In genomic region chr6:160163425-160163824, GRCh38 we compare ENCODE assay signal across 30 cellular contexts. TPM values are rescaled to one million over a fixed set of nuclear protein-coding genes. Genes with fewer than 3 reads are reported as not detected.
DNase-seq lines count a peak whose midpoint lies in the region; ATAC-seq, FAIRE-seq and TF ChIP-seq lines count a peak whose summit lies in the region.
"Had no signal": no experiment of that assay in that cellular context is flagged by ENCODE, and none has a peak within 500 bp of the region (broad histone marks: within the 10 kb centered on the region; RNA-seq: fewer than 3 reads in every experiment).

No MANE protein-coding gene starts in this region.

- intact Hi-C loops in activated CD4-positive, alpha-beta T cell treated with anti-CD3 and anti-CD28 coated beads, Interleukin-2, amount 10 ng/mL, durations not matched to agents 24 days and 14 days (cut with micrococcal nuclease), result no loop called here
- intact Hi-C loops in HepG2 (cut with micrococcal nuclease; ENCODE audit: unreplicated experiment) (no loop called here), right lobe of liver (cut with DNase I) (no loop called here)
- intact Hi-C loops in naive thymus-derived CD4-positive, alpha-beta T cell (cut with micrococcal nuclease), result no loop called here

- POLR2A ChIA-PET in HepG2 (lab: Yijun Ruan, JAX), result no interaction called here
- POLR2A ChIA-PET in naive thymus-derived CD4-positive, alpha-beta T cell (lab: Charles Lee), result no interaction called here

- peak; percentile 54 for ATAC-seq in HepG2
- peak; percentile 77 to 84 (median 82) for ATAC-seq in right lobe of liver
- ATAC-seq in naive thymus-derived CD4-positive, alpha-beta T cell, result no peak
- ATAC-seq: A549, GM12878 had no signal

- H3K9ac ChIP-seq in HepG2 (ENCODE audit: insufficient read depth, low read depth, low read length), result no peak overlapping the region
- H3K9ac ChIP-seq: BLaER1 had no signal

- H3K36me3 Mint-ChIP-seq in activated CD4-positive, alpha-beta T cell treated with anti-CD3 and anti-CD28 coated beads, Interleukin-2, amount 10 ng/mL, durations not matched to agents 24 days and 14 days (ENCODE audit: low read depth), result no peaks in the 10 kb centered on the region
- H3K36me3 Mint-ChIP-seq in naive thymus-derived CD4-positive, alpha-beta T cell, result peaks cover 0 to 5% (median 0%) of the 10 kb centered on the region in 5 donors
- H3K36me3 Mint-ChIP-seq: CD14-positive monocyte; CD4-positive, alpha-beta memory T cell; CD4-positive, CD25-positive, alpha-beta regulatory T cell had no signal

- in situ Hi-C loops in HepG2 (cut with HindIII; ENCODE audit: extremely low pct_ligation_motif_present, low pct_unique_long_range_greater_than_20kb), result no loop called here

- peak; percentile 33 for DNase-seq in activated CD4-positive, alpha-beta T cell treated with anti-CD3 and anti-CD28 coated beads, Interleukin-2, amount 10 ng/mL, durations not matched to agents 24 days and 14 days
- DNase-seq in activated CD4-positive, alpha-beta T cell treated with anti-CD3 and anti-CD28 coated beads for 1 hour, result no peak
- peak; percentile 23 for DNase-seq in left kidney (ENCODE audit: low read depth, low spot score)
- DNase-seq in HepG2 (ENCODE audit: low spot score), result no peak
- DNase-seq in right lobe of liver, result peak; percentile 44 to 85 (median 76)
- DNase-seq in GM19238 (ENCODE audit: insufficient read length, low spot score), result no peak
- no peak for DNase-seq in SW480 (ENCODE audit: low spot score)
- DNase-seq in naive thymus-derived CD4-positive, alpha-beta T cell, result no peak
- DNase-seq: BE2C; C1 segment of cervical spinal cord; CD4-positive, alpha-beta memory T cell; CD4-positive, CD25-positive, alpha-beta regulatory T cell; CD8-positive, alpha-beta memory T cell; COR-L47; DMS 273 treated with DMSO at 0.1 percent for 48 hours; DMS153; DMS53; DMS79; DND-41; EL; GDM1 had no signal

- FAIRE-seq in HepG2 (lab: Jason Lieb, UNC), result peak; percentile 72
- FAIRE-seq: A549, GM12878, GM12892, GM18507, GM19239 had no signal

- TF ChIP-seq EP300 in HepG2 (IDR thresholded peaks at IDR 0.05; ENCODE audit: low read depth in 2 of 2, low read length in 2 of 2) (no peak), HepG2 (CRISPR knock-in tag; IDR thresholded peaks at IDR 0.05; ENCODE audit: borderline replicate concordance) (no peak)

- no peaks in the 10 kb centered on the region for H3K4me1 Mint-ChIP-seq in activated CD4-positive, alpha-beta T cell treated with anti-CD3 and anti-CD28 coated beads, Interleukin-2, amount 10 ng/mL, durations not matched to agents 24 days and 14 days
- no peaks in the 10 kb centered on the region for H3K4me1 Mint-ChIP-seq in naive thymus-derived CD4-positive, alpha-beta T cell
- H3K4me1 Mint-ChIP-seq: CD14-positive monocyte; CD4-positive, alpha-beta memory T cell; CD4-positive, CD25-positive, alpha-beta regulatory T cell; CD8-positive, alpha-beta memory T cell had no signal

- TF ChIP-seq RAD21 in HepG2 (CRISPR knock-in tag; IDR thresholded peaks at IDR 0.05), result no peak

- H3K27ac Mint-ChIP-seq in activated CD4-positive, alpha-beta T cell treated with anti-CD3 and anti-CD28 coated beads, Interleukin-2, amount 10 ng/mL, durations not matched to agents 24 days and 14 days, result no peak overlapping the region
- no peak overlapping the region for H3K27ac Mint-ChIP-seq in naive thymus-derived CD4-positive, alpha-beta T cell
- H3K27ac Mint-ChIP-seq: CD14-positive monocyte; CD4-positive, alpha-beta memory T cell; CD4-positive, CD25-positive, alpha-beta regulatory T cell had no signal

- H3K79me2 ChIP-seq in HepG2 (ENCODE audit: insufficient read depth, low read length), result no peaks in the 10 kb centered on the region

- H3K27ac ChIP-seq in HepG2 (ENCODE audit: extremely low read length, insufficient read depth, low read length), result no peak overlapping the region
- H3K27ac ChIP-seq in right lobe of liver, result peak overlapping the region; percentile 69 to 95 (median 94)
- no peak overlapping the region for H3K27ac ChIP-seq in naive thymus-derived CD4-positive, alpha-beta T cell (ENCODE audit: low read depth, low read length)
- H3K27ac ChIP-seq: 22Rv1, A549, BLaER1 had no signal

- H3K36me3 ChIP-seq in HepG2 (replicated peaks in 1 of 2; ENCODE audit: control insufficient read depth in 1 of 2, insufficient read depth in 2 of 2, low read length in 2 of 2), result no peaks in the 10 kb centered on the region
- H3K36me3 ChIP-seq in right lobe of liver, result peaks cover 0 to 13% (median 4%) of the 10 kb centered on the region in 4 donors
- H3K36me3 ChIP-seq in naive thymus-derived CD4-positive, alpha-beta T cell (ENCODE audit: control insufficient read depth in 2 of 3, insufficient read depth in 3 of 3, low read length in 3 of 3), result no peaks in the 10 kb centered on the region
- H3K36me3 ChIP-seq: BE2C, BLaER1 had no signal

- H3K4me3 Mint-ChIP-seq in activated CD4-positive, alpha-beta T cell treated with anti-CD3 and anti-CD28 coated beads, Interleukin-2, amount 10 ng/mL, durations not matched to agents 24 days and 14 days, result no peak overlapping the region
- no peak overlapping the region for H3K4me3 Mint-ChIP-seq in naive thymus-derived CD4-positive, alpha-beta T cell
- H3K4me3 Mint-ChIP-seq: CD14-positive monocyte; CD4-positive, alpha-beta memory T cell; CD4-positive, CD25-positive, alpha-beta regulatory T cell; CD8-positive, alpha-beta memory T cell had no signal

- TF ChIP-seq CTCF in HepG2 (CRISPR knock-in tag; IDR thresholded peaks at IDR 0.05), result no peak
- no peak for TF ChIP-seq CTCF in right lobe of liver (IDR thresholded peaks at IDR 0.05)

- TF ChIP-seq POLR2A in HepG2 (IDR thresholded peaks at IDR 0.05; ENCODE audit: insufficient read depth in 1 of 2, low read depth in 2 of 2, low read length in 2 of 2) (no peak), right lobe of liver (IDR thresholded peaks at IDR 0.05) (peak; percentile 31)

- H4K20me1 ChIP-seq in HepG2 (ENCODE audit: insufficient read depth, low read length), result no peaks in the 10 kb centered on the region
- H4K20me1 ChIP-seq: BLaER1 had no signal

- H3K27me3 ChIP-seq in HepG2 (ENCODE audit: control insufficient read depth in 1 of 2, insufficient read depth in 2 of 2, low read length in 2 of 2) (no peaks in the 10 kb centered on the region), right lobe of liver (no peaks in the 10 kb centered on the region)
- H3K27me3 ChIP-seq in naive thymus-derived CD4-positive, alpha-beta T cell (ENCODE audit: control insufficient read depth in 2 of 2, insufficient read depth in 2 of 2, low read length in 2 of 2), result no peaks in the 10 kb centered on the region
- H3K27me3 ChIP-seq: BE2C, BLaER1 had no signal

- CTCF ChIA-PET in HepG2 (lab: Yijun Ruan, JAX; ENCODE audit: low intra/inter-chr PET ratio, low total read pairs), result no interaction called here
- CTCF ChIA-PET in naive thymus-derived CD4-positive, alpha-beta T cell (lab: Charles Lee), result interaction anchor here (0.7 kb wide), 1 partner anchor 149 kb away, joined by 3 read pairs; no protein-coding TSS in a partner anchor

- no TSS peak for BruUV-seq in HepG2 (replicated peaks; lab: Mats Ljungman, UMichigan)

- H3K4me2 ChIP-seq in HepG2 (ENCODE audit: low read depth, low read length), result peak overlapping the region; percentile 51
- H3K4me2 ChIP-seq: A549, BLaER1 had no signal

- WGBS in HepG2 (ENCODE audit: low lambda C conversion rate), result 25% methylated on average over 8 of the region's 8 CpGs
- WGBS in right lobe of liver (ENCODE audit: insufficient coverage, low coverage, low lambda C conversion rate, missing lambda C conversion rate), result 46% methylated on average over 2 of the region's 8 CpGs

- H2AFZ ChIP-seq in HepG2 (ENCODE audit: low read length), result no peak overlapping the region

- H3K9me3 ChIP-seq in HepG2 (ENCODE audit: low read length), result no peaks in the 10 kb centered on the region
- no peaks in the 10 kb centered on the region for H3K9me3 ChIP-seq in right lobe of liver
- no peaks in the 10 kb centered on the region for H3K9me3 ChIP-seq in naive thymus-derived CD4-positive, alpha-beta T cell (ENCODE audit: control insufficient read depth in 2 of 3, low read length in 3 of 3)
- H3K9me3 ChIP-seq: A549, BE2C had no signal

- H3K9me3 Mint-ChIP-seq in activated CD4-positive, alpha-beta T cell treated with anti-CD3 and anti-CD28 coated beads, Interleukin-2, amount 10 ng/mL, durations not matched to agents 24 days and 14 days, result no peaks in the 10 kb centered on the region
- H3K9me3 Mint-ChIP-seq in naive thymus-derived CD4-positive, alpha-beta T cell, result peaks cover 0 to 24% (median 4%) of the 10 kb centered on the region in 11 donors

- no peaks in the 10 kb centered on the region for H3K27me3 Mint-ChIP-seq in activated CD4-positive, alpha-beta T cell treated with anti-CD3 and anti-CD28 coated beads, Interleukin-2, amount 10 ng/mL, durations not matched to agents 24 days and 14 days
- peaks cover 0 to 16% (median 6%) of the 10 kb centered on the region in 5 donors for H3K27me3 Mint-ChIP-seq in naive thymus-derived CD4-positive, alpha-beta T cell
- H3K27me3 Mint-ChIP-seq: CD4-positive, CD25-positive, alpha-beta regulatory T cell had no signal

- H3K4me1 ChIP-seq in HepG2 (ENCODE audit: insufficient read depth, low read length) (peaks cover 34% of the 10 kb centered on the region), right lobe of liver (peaks cover 0 to 51% (median 6%) of the 10 kb centered on the region in 4 donors)
- no peaks in the 10 kb centered on the region for H3K4me1 ChIP-seq in naive thymus-derived CD4-positive, alpha-beta T cell (ENCODE audit: control insufficient read depth in 2 of 2, insufficient read depth in 2 of 2, low read length in 2 of 2)
- H3K4me1 ChIP-seq: BE2C, BLaER1 had no signal

- H3K4me3 ChIP-seq in HepG2 (replicated peaks in 1 of 3; ENCODE audit: insufficient read depth in 1 of 3, low read depth in 2 of 3, low read length in 3 of 3) (no peak overlapping the region), right lobe of liver (peak overlapping the region in 2 of 3 donors; percentile 34 to 48)
- no peak overlapping the region for H3K4me3 ChIP-seq in naive thymus-derived CD4-positive, alpha-beta T cell (ENCODE audit: low read length)
- H3K4me3 ChIP-seq: A549, BLaER1, GM12878 had no signal

RNA-seq across cellular contexts. Expression of gene SLC22A1, which starts 41.8 kb away (rescaled TPM):
- 2.2 and 3.1 TPM in 2 replicates for total RNA-seq in activated CD4-positive, alpha-beta T cell treated with anti-CD3 and anti-CD28 coated beads, Interleukin-2, amount 10 ng/mL, durations not matched to agents 24 days and 14 days
- total RNA-seq in HepG2 (2016; rRNA removed; fragmentation: Illumina TruSeq; extraction: Trizol) (0.32 and 0.80 TPM in 2 replicates), right lobe of liver (1,000 to 10,000 TPM in 3 of 6 experiments, 100 to 1,000 TPM in 3; 190 to 1,656 (median 769) TPM)
- 0.71 and 0.81 TPM in 2 replicates for total RNA-seq in HepG2 (2016; cell fraction: cytosol; rRNA removed; fragmentation: Illumina TruSeq; extraction: Trizol; ENCODE audit: low read depth)
- 1.5 and 1.6 TPM in 2 replicates for total RNA-seq in HepG2 (2016; cell fraction: insoluble cytoplasmic fraction; rRNA removed; fragmentation: Illumina TruSeq; extraction: Trizol)
- 1.0 and 1.9 TPM in 2 replicates for total RNA-seq in HepG2 (2016; cell fraction: membrane; rRNA removed; fragmentation: Illumina TruSeq; extraction: Trizol)
- 3.6 and 3.7 TPM in 2 replicates for total RNA-seq in HepG2 (2016; cell fraction: nucleus; rRNA removed; fragmentation: Illumina TruSeq; extraction: Trizol)
- polyA plus RNA-seq in HepG2 (2011; rRNA removed), result 0.82 and 0.87 TPM in 2 replicates
- polyA plus RNA-seq in HepG2 (2011; cell fraction: cytosol; rRNA removed), result 0.32 and 0.38 TPM in 2 replicates
- polyA plus RNA-seq in HepG2 (2011; cell fraction: nucleus; rRNA removed), result 3.3 and 4.4 TPM in 2 replicates
- polyA plus RNA-seq in HepG2 (2012), result 0.80 and 2.9 TPM in 2 replicates
- polyA plus RNA-seq in HepG2 (2016; cell fraction: cytosol; fragmentation: Illumina TruSeq; extraction: Trizol; ENCODE audit: low read depth), result 0.35 and 1.7 TPM in 2 replicates
- polyA plus RNA-seq in HepG2 (2016; cell fraction: insoluble cytoplasmic fraction; fragmentation: Illumina TruSeq; extraction: Trizol; ENCODE audit: low read depth), result 0.33 and 1.2 TPM in 2 replicates
- polyA plus RNA-seq in HepG2 (2016; cell fraction: membrane; fragmentation: Illumina TruSeq; extraction: Trizol; ENCODE audit: low read depth), result 0.64 and 1.2 TPM in 2 replicates
- polyA plus RNA-seq in HepG2 (2016; cell fraction: nucleus; fragmentation: Illumina TruSeq; extraction: Trizol; ENCODE audit: insufficient read depth, low read depth), result 4.3 and 5.2 TPM in 2 replicates
- 1.3 and 7.3 TPM in 2 replicates for polyA minus RNA-seq in HepG2 (2011; rRNA and poly(A)+ RNA removed; ENCODE audit: low replicate concordance)
- polyA minus RNA-seq in HepG2 (2011; cell fraction: cytosol; rRNA and poly(A)+ RNA removed), result 0.40 TPM in 1 of 2 replicates, not detected in the other
- polyA minus RNA-seq in HepG2 (2011; cell fraction: nucleus; rRNA and poly(A)+ RNA removed), result 7.7 and 8.6 TPM in 2 replicates
- total RNA-seq in naive thymus-derived CD4-positive, alpha-beta T cell, result 1 to 10 TPM in 3 of 5 experiments, under 1 TPM in 1, not detected in 1; 0.39 to 2.2 (median 1.3) TPM
- polyA plus RNA-seq in naive thymus-derived CD4-positive, alpha-beta T cell, result not detected
- total RNA-seq: G401 had no signal
- polyA plus RNA-seq: CD4-positive, CD25-positive, alpha-beta regulatory T cell had no signal

Comparison
In these comparisons a context has a peak if more than half of its experiments do, and no peak if none do; other contexts are left out.
1. DNase-seq: peak in activated CD4-positive, alpha-beta T cell treated with anti-CD3 and anti-CD28 coated beads, Interleukin-2, amount 10 ng/mL, durations not matched to agents 24 days and 14 days (single experiment), left kidney (single experiment) and right lobe of liver (3 of 3); none in activated CD4-positive, alpha-beta T cell treated with anti-CD3 and anti-CD28 coated beads for 1 hour (single experiment), HepG2 (single experiment), GM19238 (single experiment), SW480 (single experiment) and naive thymus-derived CD4-positive, alpha-beta T cell (0 of 9).
2. H3K27ac ChIP-seq: peak in right lobe of liver (3 of 3); none in HepG2 (single experiment) and naive thymus-derived CD4-positive, alpha-beta T cell (single experiment).
3. H3K4me3 ChIP-seq: peak in right lobe of liver (2 of 3); none in HepG2 (0 of 3) and naive thymus-derived CD4-positive, alpha-beta T cell (single experiment).
4. RNA of gene SLC22A1, which starts 41.8 kb away (total RNA-seq): 190 to 1,656 TPM in right lobe of liver; 2.2 to 3.1 TPM in activated CD4-positive, alpha-beta T cell treated with anti-CD3 and anti-CD28 coated beads, Interleukin-2, amount 10 ng/mL, durations not matched to agents 24 days and 14 days, 0.39 to 2.2 TPM in naive thymus-derived CD4-positive, alpha-beta T cell and 0.32 to 3.7 TPM in HepG2; every median in the first group is over 10 times any median in the second.